Comparison of ENCODE assay signal across 1 cellular context in the genomic region with DNA sequence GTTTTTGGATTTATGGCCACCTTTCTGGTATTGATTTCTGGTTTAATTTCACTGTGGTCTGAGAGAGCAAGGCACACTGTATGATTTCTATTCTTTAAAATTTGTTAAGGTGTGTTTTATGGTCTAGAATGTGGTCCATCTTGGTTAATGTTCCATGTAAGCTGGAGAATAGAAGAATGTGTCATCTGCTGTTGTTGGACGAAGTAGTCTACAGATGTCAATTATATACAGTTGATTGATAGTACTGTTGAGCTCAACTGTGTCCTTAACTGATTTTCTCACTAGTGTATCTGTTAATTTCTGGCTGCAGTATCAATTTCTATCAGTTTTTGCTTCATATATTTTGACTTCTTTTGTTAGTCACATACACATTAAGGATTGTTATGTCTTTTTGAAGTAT.
A peak's percentile ranks its signal among the peaks of the same experiment; 100 is the strongest.
TF ChIP-seq lines count a peak whose summit lies in the region.

No MANE protein-coding gene starts in this region.

TF ChIP-seq in HEK293, 187 proteins besides CTCF, POLR2A, EP300 and RAD21 (continued from another document):
- TF ChIP-seq, protein P1, sequence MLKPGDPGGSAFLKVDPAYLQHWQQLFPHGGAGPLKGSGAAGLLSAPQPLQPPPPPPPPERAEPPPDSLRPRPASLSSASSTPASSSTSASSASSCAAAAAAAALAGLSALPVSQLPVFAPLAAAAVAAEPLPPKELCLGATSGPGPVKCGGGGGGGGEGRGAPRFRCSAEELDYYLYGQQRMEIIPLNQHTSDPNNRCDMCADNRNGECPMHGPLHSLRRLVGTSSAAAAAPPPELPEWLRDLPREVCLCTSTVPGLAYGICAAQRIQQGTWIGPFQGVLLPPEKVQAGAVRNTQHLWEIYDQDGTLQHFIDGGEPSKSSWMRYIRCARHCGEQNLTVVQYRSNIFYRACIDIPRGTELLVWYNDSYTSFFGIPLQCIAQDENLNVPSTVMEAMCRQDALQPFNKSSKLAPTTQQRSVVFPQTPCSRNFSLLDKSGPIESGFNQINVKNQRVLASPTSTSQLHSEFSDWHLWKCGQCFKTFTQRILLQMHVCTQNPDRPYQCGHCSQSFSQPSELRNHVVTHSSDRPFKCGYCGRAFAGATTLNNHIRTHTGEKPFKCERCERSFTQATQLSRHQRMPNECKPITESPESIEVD (tag by site-specific recombination; IDR thresholded peaks at IDR 0.05) = peak; percentile 55
